Comparison of ENCODE assay signal across 31 cellular contexts in genomic region chr1:31327381-31327780, GRCh38. TPM values are rescaled to one million over a fixed set of nuclear protein-coding genes. Genes with fewer than 3 reads are reported as not detected.
A peak's percentile ranks its signal among the peaks of the same experiment; 100 is the strongest.
DNase-seq lines count a peak whose midpoint lies in the region; ATAC-seq, FAIRE-seq and TF ChIP-seq lines count a peak whose summit lies in the region.
"Had no signal": no experiment of that assay in that cellular context is flagged by ENCODE, and none has a peak within 500 bp of the region (broad histone marks: within the 10 kb centered on the region; RNA-seq: fewer than 3 reads in every experiment).

No MANE protein-coding gene starts in this region.

- TF ChIP-seq POLR2A in HepG2 (IDR thresholded peaks at IDR 0.05; ENCODE audit: insufficient read depth in 1 of 2, low read depth in 2 of 2, low read length in 2 of 2): no peak

- H3K4me1 Mint-ChIP-seq in Caco-2 (ENCODE audit: low read depth, unreplicated experiment): no peaks in the 10 kb centered on the region
- no peaks in the 10 kb centered on the region for H3K4me1 Mint-ChIP-seq in memory B cell
- H3K4me1 Mint-ChIP-seq: CD14-positive monocyte had no signal

- no peaks in the 10 kb centered on the region for H3K27me3 Mint-ChIP-seq in Caco-2 (ENCODE audit: insufficient read depth, unreplicated experiment)
- no peaks in the 10 kb centered on the region for H3K27me3 Mint-ChIP-seq in memory B cell
- H3K27me3 Mint-ChIP-seq: IgD-negative memory B cell, naive B cell had no signal

- no peak overlapping the region for H3K9ac ChIP-seq in HepG2 (ENCODE audit: insufficient read depth, low read depth, low read length)

- H3K4me3 ChIP-seq in Caco-2 (ENCODE audit: low read depth, low read length) (no peak overlapping the region), RWPE2 (ENCODE audit: severe bottlenecking) (no peak overlapping the region), HepG2 (replicated peaks in 1 of 3; ENCODE audit: insufficient read depth in 1 of 3, low read depth in 2 of 3, low read length in 3 of 3) (no peak overlapping the region)
- H3K4me3 ChIP-seq: adrenal gland, right atrium auricular region, vagina had no signal

- H3K4me3 Mint-ChIP-seq in Caco-2 (ENCODE audit: unreplicated experiment): no peak overlapping the region
- H3K4me3 Mint-ChIP-seq in memory B cell: no peak overlapping the region
- H3K4me3 Mint-ChIP-seq: CD14-positive monocyte; IgD-negative memory B cell; naive B cell; T-helper 1 cell treated with Interleukin-12 subunit alpha and Interleukin-12 subunit beta and Interleukin-4 antibody, amounts not matched to agents 30 μg/mL and 1 μg/mL, for 36 hours had no signal

- WGBS in HepG2 (ENCODE audit: low lambda C conversion rate): 79% methylated on average over 3 of the region's 3 CpGs

- H3K27ac Mint-ChIP-seq in Caco-2 (ENCODE audit: unreplicated experiment) (peak overlapping the region; percentile 39), memory B cell (peak overlapping the region; percentile 45)
- H3K27ac Mint-ChIP-seq: IgD-negative memory B cell; T-helper 1 cell treated with Interleukin-12 subunit alpha and Interleukin-12 subunit beta and Interleukin-4 antibody, amounts not matched to agents 30 μg/mL and 1 μg/mL, for 36 hours had no signal

- H2AFZ ChIP-seq in HepG2 (ENCODE audit: low read length): no peak overlapping the region

- no peak overlapping the region for H3K4me2 ChIP-seq in HepG2 (ENCODE audit: low read depth, low read length)

- no peak for DNase-seq in Caco-2
- DNase-seq in RWPE2 (ENCODE audit: low spot score): no peak
- no peak for DNase-seq in memory B cell (ENCODE audit: low spot score in 2 of 2)
- DNase-seq in NCI-H345 (lab: John Stamatoyannopoulos, UW): no peak
- no peak for DNase-seq in midbrain (lab: John Stamatoyannopoulos, UW)
- no peak for DNase-seq in HepG2 (ENCODE audit: low spot score)
- DNase-seq: activated CD4-positive, alpha-beta T cell treated with anti-CD3 and anti-CD28 coated beads, Interleukin-2, amount 50 U/mL, for 1 hour; activated CD8-positive, alpha-beta memory T cell treated with anti-CD3 and anti-CD28 coated beads, Interleukin-2, amount 50 U/mL, for 4 hours; activated gamma-delta T cell; adrenal gland; DMS 273 treated with DMSO at 0.1 percent for 48 hours; effector CD8-positive, alpha-beta T cell; GDM1; hypothalamus; MM.1S; naive B cell; NCI-H146; NCI-H2171; NCI-H774; SHP77 treated with DMSO at 0.1 percent for 48 hours; stimulated activated CD4-positive, alpha-beta T cell treated with anti-CD3 and anti-CD28 coated beads, Interleukin-15, amount 100 ng/mL, for 24 hours had no signal

- TF ChIP-seq CTCF in Caco-2 (IDR thresholded peaks at IDR 0.05; ENCODE audit: insufficient read depth in 1 of 2, low read depth in 1 of 2, low read length in 1 of 2, severe bottlenecking in 1 of 2, unreplicated experiment in 1 of 2): no peak
- no peak for TF ChIP-seq CTCF in RWPE2 (IDR thresholded peaks at IDR 0.05; ENCODE audit: poor library complexity, severe bottlenecking)
- no peak for TF ChIP-seq CTCF in HepG2 (CRISPR knock-in tag; IDR thresholded peaks at IDR 0.05)

- H3K27me3 ChIP-seq in Caco-2 (replicated peaks; ENCODE audit: control insufficient read depth, insufficient read depth, low read length) (no peaks in the 10 kb centered on the region), RWPE2 (ENCODE audit: insufficient read depth, poor library complexity, severe bottlenecking) (no peaks in the 10 kb centered on the region), HepG2 (ENCODE audit: control insufficient read depth in 1 of 2, insufficient read depth in 2 of 2, low read length in 2 of 2) (no peaks in the 10 kb centered on the region)
- H3K27me3 ChIP-seq: adrenal gland, right atrium auricular region, vagina had no signal

- no peaks in the 10 kb centered on the region for H3K9me3 Mint-ChIP-seq in Caco-2 (ENCODE audit: unreplicated experiment)
- H3K9me3 Mint-ChIP-seq in memory B cell: no peaks in the 10 kb centered on the region
- H3K9me3 Mint-ChIP-seq: IgD-negative memory B cell; naive B cell; T-helper 1 cell treated with Interleukin-12 subunit alpha and Interleukin-12 subunit beta and Interleukin-4 antibody, amounts not matched to agents 30 μg/mL and 1 μg/mL, for 36 hours had no signal

- H3K9me3 ChIP-seq in Caco-2 (no peaks in the 10 kb centered on the region), RWPE2 (ENCODE audit: severe bottlenecking) (no peaks in the 10 kb centered on the region), HepG2 (ENCODE audit: low read length) (no peaks in the 10 kb centered on the region)
- H3K9me3 ChIP-seq: adrenal gland, right atrium auricular region, vagina had no signal

- no peak overlapping the region for H3K27ac ChIP-seq in RWPE2 (ENCODE audit: poor library complexity, severe bottlenecking)
- no peak overlapping the region for H3K27ac ChIP-seq in HepG2 (ENCODE audit: extremely low read length, insufficient read depth, low read length)
- H3K27ac ChIP-seq: adrenal gland, HL-60, right atrium auricular region, vagina, VCaP had no signal

- CTCF ChIA-PET in Caco-2 (lab: Charles Lee): no interaction called here
- CTCF ChIA-PET in HepG2 (lab: Yijun Ruan, JAX; ENCODE audit: low intra/inter-chr PET ratio, low total read pairs): no interaction called here

- ATAC-seq in RWPE2 (ENCODE audit: low read depth): peak; percentile 73
- ATAC-seq in esophagus mucosa: peak; percentile 41
- no peak for ATAC-seq in memory B cell (ENCODE audit: low read depth)
- no peak for ATAC-seq in HepG2
- ATAC-seq in GM19023 (IDR thresholded peaks at IDR 0.05; ENCODE audit: unreplicated experiment): no peak

- H3K36me3 ChIP-seq in Caco-2 (ENCODE audit: control insufficient read depth, insufficient read depth, low read length) (no peaks in the 10 kb centered on the region), RWPE2 (ENCODE audit: low read depth) (peaks cover 2% of the 10 kb centered on the region; the same call in 1 of the 2 replicates), HepG2 (replicated peaks in 1 of 2; ENCODE audit: control insufficient read depth in 1 of 2, insufficient read depth in 2 of 2, low read length in 2 of 2) (peaks cover 0 to 6% of the 10 kb centered on the region in 2 experiments; a peak in 1 of 5 replicates)
- H3K36me3 ChIP-seq: adrenal gland, right atrium auricular region had no signal

- no peaks in the 10 kb centered on the region for H3K36me3 Mint-ChIP-seq in Caco-2 (ENCODE audit: insufficient read depth, unreplicated experiment)
- H3K36me3 Mint-ChIP-seq in memory B cell: peaks cover 11% of the 10 kb centered on the region

- H3K79me2 ChIP-seq in HepG2 (ENCODE audit: insufficient read depth, low read length): no peaks in the 10 kb centered on the region

- TF ChIP-seq EP300 in HepG2 (IDR thresholded peaks at IDR 0.05; ENCODE audit: low read depth in 2 of 2, low read length in 2 of 2): no peak
- no peak for TF ChIP-seq EP300 in HepG2 (CRISPR knock-in tag; IDR thresholded peaks at IDR 0.05; ENCODE audit: borderline replicate concordance)

- POLR2A ChIA-PET in Caco-2 (lab: Charles Lee) (interaction anchor here (0.6 kb wide), 1 partner anchor 46 kb away, joined by 4 read pairs; no protein-coding TSS in a partner anchor), HepG2 (lab: Yijun Ruan, JAX) (interaction anchor here (1.2 kb wide), 1 partner anchor 31 kb away, joined by 3 read pairs; the partner anchor contains the start of genes SNRNP40 and ZCCHC17)

- FAIRE-seq in HepG2 (lab: Jason Lieb, UNC): no peak
- FAIRE-seq: frontal cortex had no signal

- no peak for TF ChIP-seq RAD21 in HepG2 (CRISPR knock-in tag; IDR thresholded peaks at IDR 0.05)

- H3K4me1 ChIP-seq in Caco-2 (no peaks in the 10 kb centered on the region), RWPE2 (ENCODE audit: insufficient read depth, poor library complexity, severe bottlenecking) (peaks cover 10% of the 10 kb centered on the region), HepG2 (ENCODE audit: insufficient read depth, low read length) (no peaks in the 10 kb centered on the region)
- H3K4me1 ChIP-seq: adrenal gland, right atrium auricular region, vagina had no signal

- intact Hi-C loops in Caco-2 (cut with micrococcal nuclease; ENCODE audit: unreplicated experiment) (no loop called here), HepG2 (cut with micrococcal nuclease; ENCODE audit: unreplicated experiment) (no loop called here)

- in situ Hi-C loops in HepG2 (cut with HindIII; ENCODE audit: extremely low pct_ligation_motif_present, low pct_unique_long_range_greater_than_20kb): loop anchor here (5.0 kb wide), 1 partner anchor 140 kb away; no protein-coding TSS in a partner anchor

- BruUV-seq in Caco-2 (replicated peaks; lab: Mats Ljungman, UMichigan): no TSS peak
- BruUV-seq in HepG2 (replicated peaks; lab: Mats Ljungman, UMichigan): no TSS peak

- H4K20me1 ChIP-seq in HepG2 (ENCODE audit: insufficient read depth, low read length): no peaks in the 10 kb centered on the region

RNA-seq across cellular contexts. Expression of gene ZCCHC17, which starts 30.5 kb away (rescaled TPM):
- 21.4 and 24.1 TPM in 2 replicates for total RNA-seq in Caco-2 (2022)
- total RNA-seq in esophagus mucosa: 17.5 TPM
- 53.0 and 81.2 TPM in 2 replicates for total RNA-seq in HepG2 (2016; rRNA removed; fragmentation: Illumina TruSeq; extraction: Trizol)
- total RNA-seq in HepG2 (2016; cell fraction: cytosol; rRNA removed; fragmentation: Illumina TruSeq; extraction: Trizol; ENCODE audit: low read depth): 22.3 and 22.6 TPM in 2 replicates
- total RNA-seq in HepG2 (2016; cell fraction: insoluble cytoplasmic fraction; rRNA removed; fragmentation: Illumina TruSeq; extraction: Trizol): 53.0 and 78.0 TPM in 2 replicates
- 44.8 and 45.5 TPM in 2 replicates for total RNA-seq in HepG2 (2016; cell fraction: membrane; rRNA removed; fragmentation: Illumina TruSeq; extraction: Trizol)
- total RNA-seq in HepG2 (2016; cell fraction: nucleus; rRNA removed; fragmentation: Illumina TruSeq; extraction: Trizol): 18.3 and 21.7 TPM in 2 replicates
- 17.5 and 20.5 TPM in 2 replicates for polyA plus RNA-seq in HepG2 (2011; rRNA removed)
- polyA plus RNA-seq in HepG2 (2011; cell fraction: cytosol; rRNA removed): 14.9 and 16.0 TPM in 2 replicates
- 5.9 and 6.1 TPM in 2 replicates for polyA plus RNA-seq in HepG2 (2011; cell fraction: nucleus; rRNA removed)
- polyA plus RNA-seq in HepG2 (2012): 13.3 and 17.2 TPM in 2 replicates
- polyA plus RNA-seq in HepG2 (2016; cell fraction: cytosol; fragmentation: Illumina TruSeq; extraction: Trizol; ENCODE audit: low read depth): 14.0 and 17.6 TPM in 2 replicates
- 71.7 and 78.7 TPM in 2 replicates for polyA plus RNA-seq in HepG2 (2016; cell fraction: insoluble cytoplasmic fraction; fragmentation: Illumina TruSeq; extraction: Trizol; ENCODE audit: low read depth)
- polyA plus RNA-seq in HepG2 (2016; cell fraction: membrane; fragmentation: Illumina TruSeq; extraction: Trizol; ENCODE audit: low read depth): 31.6 and 32.8 TPM in 2 replicates
- polyA plus RNA-seq in HepG2 (2016; cell fraction: nucleus; fragmentation: Illumina TruSeq; extraction: Trizol; ENCODE audit: insufficient read depth, low read depth): 26.4 and 29.6 TPM in 2 replicates
- 10.5 and 28.6 TPM in 2 replicates for polyA minus RNA-seq in HepG2 (2011; rRNA and poly(A)+ RNA removed; ENCODE audit: low replicate concordance)
- 4.3 and 6.7 TPM in 2 replicates for polyA minus RNA-seq in HepG2 (2011; cell fraction: cytosol; rRNA and poly(A)+ RNA removed)
- polyA minus RNA-seq in HepG2 (2011; cell fraction: nucleus; rRNA and poly(A)+ RNA removed): 6.7 and 8.2 TPM in 2 replicates

RNA-seq across cellular contexts. Expression of gene SNRNP40, which starts 30.8 kb away (rescaled TPM):
- total RNA-seq in Caco-2 (2022) (49.5 and 56.5 TPM in 2 replicates), esophagus mucosa (41.6 TPM), HepG2 (2016; rRNA removed; fragmentation: Illumina TruSeq; extraction: Trizol) (147 and 192 TPM in 2 replicates)
- 32.2 and 34.4 TPM in 2 replicates for total RNA-seq in HepG2 (2016; cell fraction: cytosol; rRNA removed; fragmentation: Illumina TruSeq; extraction: Trizol; ENCODE audit: low read depth)
- total RNA-seq in HepG2 (2016; cell fraction: insoluble cytoplasmic fraction; rRNA removed; fragmentation: Illumina TruSeq; extraction: Trizol): 144 and 197 TPM in 2 replicates
- total RNA-seq in HepG2 (2016; cell fraction: membrane; rRNA removed; fragmentation: Illumina TruSeq; extraction: Trizol): 54.1 and 62.1 TPM in 2 replicates
- total RNA-seq in HepG2 (2016; cell fraction: nucleus; rRNA removed; fragmentation: Illumina TruSeq; extraction: Trizol): 69.1 and 77.1 TPM in 2 replicates
- polyA plus RNA-seq in HepG2 (2011; rRNA removed): 46.1 and 51.0 TPM in 2 replicates
- polyA plus RNA-seq in HepG2 (2011; cell fraction: cytosol; rRNA removed): 42.2 and 42.7 TPM in 2 replicates
- 30.4 and 32.1 TPM in 2 replicates for polyA plus RNA-seq in HepG2 (2011; cell fraction: nucleus; rRNA removed)
- polyA plus RNA-seq in HepG2 (2012): 27.5 and 32.5 TPM in 2 replicates
- 11.3 and 11.8 TPM in 2 replicates for polyA plus RNA-seq in HepG2 (2016; cell fraction: cytosol; fragmentation: Illumina TruSeq; extraction: Trizol; ENCODE audit: low read depth)
- 138 and 148 TPM in 2 replicates for polyA plus RNA-seq in HepG2 (2016; cell fraction: insoluble cytoplasmic fraction; fragmentation: Illumina TruSeq; extraction: Trizol; ENCODE audit: low read depth)
- polyA plus RNA-seq in HepG2 (2016; cell fraction: membrane; fragmentation: Illumina TruSeq; extraction: Trizol; ENCODE audit: low read depth): 25.4 and 25.6 TPM in 2 replicates
- 68.7 and 74.0 TPM in 2 replicates for polyA plus RNA-seq in HepG2 (2016; cell fraction: nucleus; fragmentation: Illumina TruSeq; extraction: Trizol; ENCODE audit: insufficient read depth, low read depth)
- polyA minus RNA-seq in HepG2 (2011; rRNA and poly(A)+ RNA removed; ENCODE audit: low replicate concordance): 71.2 and 176 TPM in 2 replicates
- 47.6 and 49.5 TPM in 2 replicates for polyA minus RNA-seq in HepG2 (2011; cell fraction: cytosol; rRNA and poly(A)+ RNA removed)
- 53.7 and 59.1 TPM in 2 replicates for polyA minus RNA-seq in HepG2 (2011; cell fraction: nucleus; rRNA and poly(A)+ RNA removed)

RNA-seq across cellular contexts. Expression of gene FABP3, which starts 45.5 kb away (rescaled TPM):
- total RNA-seq in Caco-2 (2022) (12.1 and 13.0 TPM in 2 replicates), esophagus mucosa (0.36 TPM), HepG2 (2016; rRNA removed; fragmentation: Illumina TruSeq; extraction: Trizol) (0.24 and 0.46 TPM in 2 replicates)
- total RNA-seq in HepG2 (2016; cell fraction: cytosol; rRNA removed; fragmentation: Illumina TruSeq; extraction: Trizol; ENCODE audit: low read depth): not detected in 2 replicates
- total RNA-seq in HepG2 (2016; cell fraction: insoluble cytoplasmic fraction; rRNA removed; fragmentation: Illumina TruSeq; extraction: Trizol): 0.17 TPM in 1 of 2 replicates, not detected in the other
- 0.40 TPM in 1 of 2 replicates, not detected in the other for total RNA-seq in HepG2 (2016; cell fraction: membrane; rRNA removed; fragmentation: Illumina TruSeq; extraction: Trizol)
- not detected in 2 replicates for total RNA-seq in HepG2 (2016; cell fraction: nucleus; rRNA removed; fragmentation: Illumina TruSeq; extraction: Trizol)
- 0.21 and 0.37 TPM in 2 replicates for polyA plus RNA-seq in HepG2 (2011; rRNA removed)
- polyA plus RNA-seq in HepG2 (2011; cell fraction: cytosol; rRNA removed): 0.28 and 0.64 TPM in 2 replicates
- 0.38 TPM in 1 of 2 replicates, not detected in the other for polyA plus RNA-seq in HepG2 (2011; cell fraction: nucleus; rRNA removed)
- polyA plus RNA-seq in HepG2 (2012): 0.45 TPM in 1 of 2 replicates, not detected in the other
- polyA plus RNA-seq in HepG2 (2016; cell fraction: cytosol; fragmentation: Illumina TruSeq; extraction: Trizol; ENCODE audit: low read depth): not detected in 2 replicates
- polyA plus RNA-seq in HepG2 (2016; cell fraction: insoluble cytoplasmic fraction; fragmentation: Illumina TruSeq; extraction: Trizol; ENCODE audit: low read depth): not detected in 2 replicates
- polyA plus RNA-seq in HepG2 (2016; cell fraction: membrane; fragmentation: Illumina TruSeq; extraction: Trizol; ENCODE audit: low read depth): 0.43 TPM in 1 of 2 replicates, not detected in the other
- not detected in 2 replicates for polyA plus RNA-seq in HepG2 (2016; cell fraction: nucleus; fragmentation: Illumina TruSeq; extraction: Trizol; ENCODE audit: insufficient read depth, low read depth)
- polyA minus RNA-seq in HepG2 (2011; rRNA and poly(A)+ RNA removed; ENCODE audit: low replicate concordance): 0.82 and 10.2 TPM in 2 replicates
- polyA minus RNA-seq in HepG2 (2011; cell fraction: cytosol; rRNA and poly(A)+ RNA removed): not detected in 2 replicates
- polyA minus RNA-seq in HepG2 (2011; cell fraction: nucleus; rRNA and poly(A)+ RNA removed): not detected in 2 replicates
- polyA plus RNA-seq: CD14-positive monocyte, IgD-negative memory B cell had no signal

Comparison
In these comparisons a context has a peak if more than half of its experiments do, and no peak if none do; other contexts are left out.
1. ATAC-seq: peak in RWPE2 (single experiment) and esophagus mucosa (single experiment); none in memory B cell (single experiment), HepG2 (single experiment) and GM19023 (single experiment).